ENCODE assay signal across 27 cellular contexts in the genomic region with DNA sequence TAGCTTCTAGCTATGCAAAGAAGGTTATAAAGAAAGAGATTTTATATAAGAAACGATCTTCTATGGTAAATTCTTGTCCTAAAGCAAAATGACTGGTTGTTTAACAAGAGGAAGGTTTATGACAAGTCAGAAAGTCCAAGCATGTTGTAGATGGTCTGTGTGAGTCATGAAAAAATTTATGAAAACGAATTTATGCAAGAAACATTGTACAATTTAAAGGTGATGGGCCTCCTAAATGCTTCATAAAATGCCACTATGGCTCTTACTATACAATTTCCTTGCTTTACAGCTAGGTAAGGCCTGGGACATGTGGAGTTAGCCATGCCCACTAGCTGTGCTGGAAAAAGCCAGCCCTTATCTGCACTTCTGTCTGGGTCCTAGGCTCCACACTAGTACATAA.
"Had no signal": no experiment of that assay in that cellular context is flagged by ENCODE, and none has a peak within 500 bp of the region (broad histone marks: within the 10 kb centered on the region; RNA-seq: fewer than 3 reads in every experiment).

No MANE protein-coding gene starts in this region.

- H3K27ac Mint-ChIP-seq: activated B cell treated with CpG ODN at 0.5 μM for 24 hours; activated CD4-positive, alpha-beta memory T cell treated with anti-CD3 and anti-CD28 coated beads for 36 hours; activated CD4-positive, alpha-beta T cell treated with anti-CD3 and anti-CD28 coated beads, Interleukin-2, amount 10 ng/mL, durations not matched to agents 24 days and 14 days; activated naive CD4-positive, alpha-beta T cell treated with anti-CD3 and anti-CD28 coated beads, Interleukin-2, amount 10 ng/mL, durations not matched to agents 7 days and 5 days; activated naive CD8-positive, alpha-beta T cell treated with anti-CD3 and anti-CD28 coated beads for 36 hours; T-helper 17 cell had no signal

- H3K27me3 Mint-ChIP-seq: activated B cell treated with CpG ODN at 0.5 μM for 24 hours; activated CD4-positive, alpha-beta memory T cell treated with anti-CD3 and anti-CD28 coated beads for 36 hours; activated CD4-positive, alpha-beta T cell treated with anti-CD3 and anti-CD28 coated beads, Interleukin-2, amount 10 ng/mL, durations not matched to agents 24 days and 14 days; activated naive CD4-positive, alpha-beta T cell treated with anti-CD3 and anti-CD28 coated beads, Interleukin-2, amount 10 ng/mL, durations not matched to agents 7 days and 5 days; activated naive CD8-positive, alpha-beta T cell treated with anti-CD3 and anti-CD28 coated beads for 36 hours; T-helper 17 cell had no signal

- H3K4me3 Mint-ChIP-seq: activated B cell treated with CpG ODN at 0.5 μM for 24 hours; activated CD4-positive, alpha-beta memory T cell treated with anti-CD3 and anti-CD28 coated beads for 36 hours; activated CD4-positive, alpha-beta T cell treated with anti-CD3 and anti-CD28 coated beads, Interleukin-2, amount 10 ng/mL, durations not matched to agents 24 days and 14 days; activated naive CD4-positive, alpha-beta T cell treated with anti-CD3 and anti-CD28 coated beads, Interleukin-2, amount 10 ng/mL, durations not matched to agents 7 days and 5 days; activated naive CD8-positive, alpha-beta T cell treated with anti-CD3 and anti-CD28 coated beads for 36 hours; activated T-cell treated with anti-CD3 and anti-CD28 coated beads, Interleukin-2, amount 50 U/mL, for 4 hours; T-helper 17 cell had no signal

- H3K36me3 Mint-ChIP-seq: activated CD4-positive, alpha-beta memory T cell treated with anti-CD3 and anti-CD28 coated beads for 36 hours; activated naive CD4-positive, alpha-beta T cell treated with anti-CD3 and anti-CD28 coated beads, Interleukin-2, amount 10 ng/mL, durations not matched to agents 7 days and 5 days; activated naive CD8-positive, alpha-beta T cell treated with anti-CD3 and anti-CD28 coated beads for 36 hours had no signal

- ATAC-seq: activated T-cell treated with anti-CD3 and anti-CD28 coated beads, Interleukin-2, amount 50 U/mL, for 4 hours; T-helper 17 cell had no signal

- H3K4me1 Mint-ChIP-seq: activated B cell treated with CpG ODN at 0.5 μM for 24 hours; activated CD4-positive, alpha-beta T cell treated with anti-CD3 and anti-CD28 coated beads, Interleukin-2, amount 10 ng/mL, durations not matched to agents 24 days and 14 days; activated naive CD4-positive, alpha-beta T cell treated with anti-CD3 and anti-CD28 coated beads, Interleukin-2, amount 10 ng/mL, durations not matched to agents 7 days and 5 days; activated naive CD8-positive, alpha-beta T cell treated with anti-CD3 and anti-CD28 coated beads for 36 hours; T-helper 17 cell had no signal

- DNase-seq: activated B cell treated with CpG ODN at 0.5 μM for 24 hours; activated CD4-positive, alpha-beta memory T cell treated with anti-CD3 and anti-CD28 coated beads for 36 hours; activated CD4-positive, alpha-beta T cell treated with anti-CD3 and anti-CD28 coated beads for 1 hour; activated CD4-positive, alpha-beta T cell treated with anti-CD3 and anti-CD28 coated beads, Interleukin-2, amount 10 ng/mL, durations not matched to agents 24 days and 14 days; activated CD8-positive, alpha-beta memory T cell treated with anti-CD3 and anti-CD28 coated beads for 24 hours; activated gamma-delta T cell treated with Interleukin-2 at 50 U/mL for 16 hours; activated naive CD4-positive, alpha-beta T cell treated with anti-CD3 and anti-CD28 coated beads, Interleukin-2, amount 10 ng/mL, durations not matched to agents 7 days and 5 days; activated naive CD8-positive, alpha-beta T cell treated with anti-CD3 and anti-CD28 coated beads for 36 hours; activated T-cell treated with anti-CD3 and anti-CD28 coated beads, Interleukin-2, amount 50 U/mL, for 4 hours; adrenal gland; anterior cingulate cortex; caudate nucleus; KG1; MG63; MV-4-11; NCI-H1092 treated with DMSO at 0.1 percent for 48 hours; NCI-H1417 treated with DMSO at 0.1 percent for 48 hours; NCI-H1694; NCI-H2029; NCI-H345; NCI-H510A; NCI-H526 treated with DMSO at 0.1 percent for 48 hours; PC-9; SHP77 treated with DMSO at 0.1 percent for 48 hours; T-helper 17 cell; T-helper 9 cell had no signal

- H3K4me3 ChIP-seq: adrenal gland, breast epithelium, MG63, PC-9 had no signal
